In genomic region chr9:81611664-81612063, GRCh38 we compare ENCODE assay signal across 22 cellular contexts.
A peak's percentile ranks its signal among the peaks of the same experiment; 100 is the strongest.
DNase-seq lines count a peak whose midpoint lies in the region; ATAC-seq and TF ChIP-seq lines count a peak whose summit lies in the region.
"Had no signal": no experiment of that assay in that cellular context is flagged by ENCODE, and none has a peak within 500 bp of the region (broad histone marks: within the 10 kb centered on the region; RNA-seq: fewer than 3 reads in every experiment).

No MANE protein-coding gene starts in this region.

- no peak for TF ChIP-seq CTCF in right atrium auricular region (IDR thresholded peaks at IDR 0.05)
- TF ChIP-seq CTCF in psoas muscle (IDR thresholded peaks at IDR 0.05): no peak
- TF ChIP-seq CTCF in GM10248 (IDR thresholded peaks at IDR 0.05; ENCODE audit: control extremely low read depth, extremely low read depth, low read depth, missing control alignments): no peak
- TF ChIP-seq CTCF in dorsolateral prefrontal cortex (IDR thresholded peaks at IDR 0.05 in 54 of 56, conservative IDR thresholded peaks at IDR 0.05 in 2 of 56; ENCODE audit: low read depth in 1 of 56, partially characterized antibody in 56 of 56): no peak

- DNase-seq in right atrium auricular region (ENCODE audit: low spot score): peak; percentile 42
- no peak for DNase-seq in Right ventricle myocardium superior
- peak in 1 of 2 donors; percentile 60 for DNase-seq in psoas muscle
- DNase-seq in stimulated activated CD4-positive, alpha-beta T cell treated with anti-CD3 and anti-CD28 coated beads, Interleukin-4, amount 100 ng/mL, for 4 hours: no peak
- DNase-seq in GM10248 (ENCODE audit: extremely low spot score): no peak
- no peak for DNase-seq in dorsolateral prefrontal cortex
- DNase-seq: ACHN, AML-193, GDM1, GM23248, NCI-H1105, NCI-H146, NCI-H2029, NCI-H2227 treated with DMSO at 0.1 percent for 48 hours, NCI-H510A treated with DMSO at 0.1 percent for 48 hours, NCI-H748 treated with DMSO at 0.1 percent for 48 hours had no signal

- whole genome bisulfite sequencing in psoas muscle, 3 donors: 91 to 97% (median 91%) methylated on average over 23 of the region's 23 CpGs

- CTCF ChIA-PET in GM10248 (lab: Yijun Ruan, JAX): no interaction called here

- H3K9me3 ChIP-seq in right atrium auricular region: no peaks in the 10 kb centered on the region
- no peaks in the 10 kb centered on the region for H3K9me3 ChIP-seq in muscle layer of colon (ENCODE audit: low read length)
- no peaks in the 10 kb centered on the region for H3K9me3 ChIP-seq in psoas muscle
- H3K9me3 ChIP-seq: HAP-1 had no signal

- POLR2A ChIA-PET in GM10248 (lab: Yijun Ruan, JAX): no interaction called here

- peaks cover 20% of the 10 kb centered on the region for H3K36me3 ChIP-seq in right atrium auricular region
- H3K36me3 ChIP-seq in muscle layer of colon (ENCODE audit: insufficient read depth, low read length): peaks cover 21% of the 10 kb centered on the region
- peaks cover 5 to 35% of the 10 kb centered on the region in 2 donors for H3K36me3 ChIP-seq in psoas muscle (ENCODE audit: insufficient read depth in 1 of 2, low read depth in 1 of 2)
- H3K36me3 ChIP-seq: HAP-1 had no signal

- H3K27me3 ChIP-seq in right atrium auricular region (no peaks in the 10 kb centered on the region), muscle layer of colon (ENCODE audit: control insufficient read depth in 1 of 2, insufficient read depth in 2 of 2, low read length in 2 of 2) (no peaks in the 10 kb centered on the region), psoas muscle (ENCODE audit: insufficient read depth in 3 of 3, low read length in 2 of 3) (no peaks in the 10 kb centered on the region), dorsolateral prefrontal cortex (no peaks in the 10 kb centered on the region)

- H3K4me3 ChIP-seq in right atrium auricular region (no peak overlapping the region), muscle layer of colon (ENCODE audit: low read depth in 1 of 2, low read length in 2 of 2) (no peak overlapping the region), psoas muscle (no peak overlapping the region), dorsolateral prefrontal cortex (no peak overlapping the region)
- H3K4me3 ChIP-seq: GM23248, HAP-1 had no signal

- ATAC-seq in Right ventricle myocardium superior (ENCODE audit: poor library complexity): no peak
- ATAC-seq in psoas muscle: peak in 1 of 4 donors; percentile 61
- ATAC-seq in HG02938 (IDR thresholded peaks at IDR 0.05; ENCODE audit: unreplicated experiment): no peak

- H3K4me1 ChIP-seq in right atrium auricular region (peaks cover 0 to 14% of the 10 kb centered on the region in 2 donors), muscle layer of colon (ENCODE audit: insufficient read depth, low read length) (peaks cover 35% of the 10 kb centered on the region), psoas muscle (peaks cover 30% of the 10 kb centered on the region)
- H3K4me1 ChIP-seq: HAP-1 had no signal

- H3K27ac ChIP-seq in right atrium auricular region: no peak overlapping the region
- H3K27ac ChIP-seq in muscle layer of colon (ENCODE audit: low read depth, low read length): peak overlapping the region; percentile 77
- H3K27ac ChIP-seq in psoas muscle: peak overlapping the region; percentile 82
- H3K27ac ChIP-seq in dorsolateral prefrontal cortex: peak overlapping the region in 3 of 59 donors; percentile 22 to 38 (median 23)
- H3K27ac ChIP-seq: 22Rv1, C4-2B, GM23248, RWPE1 had no signal

- intact Hi-C loops in Right ventricle myocardium superior (cut with DNase I) (no loop called here), psoas muscle (cut with DNase I) (loop anchor here in 1 of 2 donors (5.0 kb wide), 1 partner anchor 79 kb away; no protein-coding TSS in a partner anchor), dorsolateral prefrontal cortex (cut with DNase I) (no loop called here)

- no peak overlapping the region for H3K9ac ChIP-seq in muscle layer of colon (ENCODE audit: low read length)
- H3K9ac ChIP-seq: GM23248 had no signal

Comparison
In these comparisons a context has a peak if more than half of its experiments do, and no peak if none do; other contexts are left out.
1. H3K27ac ChIP-seq: peak in muscle layer of colon (single experiment) and psoas muscle (single experiment); none in right atrium auricular region (0 of 2).